In the genomic region with DNA sequence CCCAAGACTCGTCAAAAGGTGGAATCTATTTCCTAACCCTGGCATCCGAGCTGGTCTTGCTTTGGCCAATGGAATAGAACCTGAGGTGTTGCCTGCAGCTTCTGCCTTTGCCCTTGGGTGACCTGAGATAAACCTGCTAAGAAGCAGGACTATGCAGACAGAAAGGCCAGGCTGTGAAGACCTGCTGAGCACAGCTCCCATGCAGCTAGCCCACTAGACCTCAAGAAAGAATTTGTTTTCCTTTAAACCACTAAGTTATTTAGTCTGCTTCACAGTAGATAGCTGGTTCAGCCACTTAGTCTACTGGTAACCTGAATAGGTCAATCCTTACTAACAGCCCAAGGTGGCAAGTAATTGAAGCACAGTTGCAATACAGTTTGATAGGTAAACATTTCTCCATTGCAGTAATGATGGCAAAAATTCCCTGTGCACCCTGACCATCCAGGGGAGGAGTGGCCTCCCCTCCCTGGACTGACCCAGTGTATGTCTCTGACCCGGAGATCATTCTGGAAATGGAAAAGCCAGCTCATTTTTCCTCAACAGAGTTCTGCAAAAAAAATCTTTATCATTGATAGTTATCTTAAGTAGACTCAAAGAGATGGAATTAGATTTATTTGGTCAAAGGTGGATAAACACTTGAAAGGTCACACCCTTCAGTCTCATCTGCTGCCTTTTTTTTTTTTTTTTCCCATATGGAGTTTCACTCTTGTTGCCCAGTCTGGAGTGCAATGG, we compare ENCODE assay signal across 1 cellular context.
TF ChIP-seq lines count a peak whose summit lies in the region.

No MANE protein-coding gene starts in this region.

TF ChIP-seq in IMR-90, 13 proteins besides CTCF, POLR2A, EP300 and RAD21 (continued from another document):
- TF ChIP-seq, protein P1, sequence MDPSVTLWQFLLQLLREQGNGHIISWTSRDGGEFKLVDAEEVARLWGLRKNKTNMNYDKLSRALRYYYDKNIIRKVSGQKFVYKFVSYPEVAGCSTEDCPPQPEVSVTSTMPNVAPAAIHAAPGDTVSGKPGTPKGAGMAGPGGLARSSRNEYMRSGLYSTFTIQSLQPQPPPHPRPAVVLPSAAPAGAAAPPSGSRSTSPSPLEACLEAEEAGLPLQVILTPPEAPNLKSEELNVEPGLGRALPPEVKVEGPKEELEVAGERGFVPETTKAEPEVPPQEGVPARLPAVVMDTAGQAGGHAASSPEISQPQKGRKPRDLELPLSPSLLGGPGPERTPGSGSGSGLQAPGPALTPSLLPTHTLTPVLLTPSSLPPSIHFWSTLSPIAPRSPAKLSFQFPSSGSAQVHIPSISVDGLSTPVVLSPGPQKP (IDR thresholded peaks at IDR 0.05; ENCODE audit: borderline replicate concordance, low read depth, low read length) = no peak
- TF ChIP-seq BHLHE40 (IDR thresholded peaks at IDR 0.05; ENCODE audit: low read depth, low read length) = no peak
- no peak for TF ChIP-seq RFX5 (IDR thresholded peaks at IDR 0.05; ENCODE audit: low read depth, low read length)
